8 cellular contexts compared by ENCODE assay signal in the genomic region with DNA sequence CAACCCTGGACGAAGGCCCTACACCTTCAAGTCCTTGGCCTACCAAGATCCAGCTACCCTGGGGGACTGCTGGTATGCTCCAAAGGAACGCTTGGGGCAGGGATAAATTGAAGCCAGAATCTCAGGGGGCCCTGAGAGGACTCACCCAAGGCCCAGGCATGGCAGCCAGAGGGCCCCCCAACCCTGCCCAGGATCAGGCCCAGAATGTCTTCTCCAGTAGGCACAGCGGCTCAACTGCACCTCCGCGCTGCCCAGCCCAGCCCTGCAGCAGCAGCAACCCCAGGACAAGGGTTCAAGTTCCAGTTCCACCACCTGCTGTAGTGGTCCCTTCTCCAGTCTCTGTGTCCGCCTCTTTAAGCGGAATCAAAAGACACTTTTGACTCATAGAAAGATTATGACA. TPM values are rescaled to one million over a fixed set of nuclear protein-coding genes. Genes with fewer than 3 reads are reported as not detected.
A peak's percentile ranks its signal among the peaks of the same experiment; 100 is the strongest.
DNase-seq lines count a peak whose midpoint lies in the region; ATAC-seq and TF ChIP-seq lines count a peak whose summit lies in the region.

No MANE protein-coding gene starts in this region.

- TF ChIP-seq POLR2A in breast epithelium (IDR thresholded peaks at IDR 0.05): no peak
- no peak for TF ChIP-seq POLR2A in prostate gland (IDR thresholded peaks at IDR 0.05)

- TF ChIP-seq CTCF in KMS-11 (conservative IDR thresholded peaks at IDR 0.05; ENCODE audit: low read depth, low read length) (no peak), breast epithelium (IDR thresholded peaks at IDR 0.05) (no peak), nephron (IDR thresholded peaks at IDR 0.05; ENCODE audit: unreplicated experiment in 3 of 3) (no peak), prostate gland (IDR thresholded peaks at IDR 0.05) (no peak)

- intact Hi-C loops in breast epithelium (cut with DNase I; ENCODE audit: low total_unique reads) (loop anchor here (10.0 kb wide), 1 partner anchor 54 kb away; no protein-coding TSS in a partner anchor), prostate gland (cut with DNase I) (loop anchor here (5.0 kb wide), 1 partner anchor 47 kb away; the partner anchor contains the start of gene GLIS2)

- H3K79me2 ChIP-seq in KMS-11 (ENCODE audit: insufficient read depth, low read depth): peaks cover 61% of the 10 kb centered on the region

- no peaks in the 10 kb centered on the region for H3K36me3 Mint-ChIP-seq in CD4-positive, CD25-positive, alpha-beta regulatory T cell
- peaks cover 6% of the 10 kb centered on the region for H3K36me3 Mint-ChIP-seq in nephron (ENCODE audit: low read depth)

- DNase-seq in CD4-positive, CD25-positive, alpha-beta regulatory T cell: no peak
- DNase-seq in breast epithelium (ENCODE audit: low spot score in 2 of 2) (no peak), prostate gland (ENCODE audit: low spot score) (no peak)
- no peak for DNase-seq in stimulated activated CD4-positive, alpha-beta T cell treated with anti-CD3 and anti-CD28 coated beads, Interleukin-2, amount 100 ng/mL, for 48 hours

- no peaks in the 10 kb centered on the region; the same call in 1 of the 2 replicates for H4K20me1 ChIP-seq in KMS-11 (ENCODE audit: insufficient read depth)

- H3K9me3 Mint-ChIP-seq in CD4-positive, CD25-positive, alpha-beta regulatory T cell: peaks cover 0 to 3% (median 0%) of the 10 kb centered on the region in 7 donors
- no peaks in the 10 kb centered on the region for H3K9me3 Mint-ChIP-seq in nephron

- H3K4me3 ChIP-seq in CD4-positive, CD25-positive, alpha-beta regulatory T cell (ENCODE audit: low read depth, low read length): no peak overlapping the region
- no peak overlapping the region for H3K4me3 ChIP-seq in KMS-11 (IDR thresholded peaks at IDR 0.05; ENCODE audit: insufficient read depth, low read depth, low read length)
- H3K4me3 ChIP-seq in breast epithelium: peak overlapping the region in 2 of 3 donors; percentile 87 to 99
- no peak overlapping the region for H3K4me3 ChIP-seq in prostate gland

- H3K9me3 ChIP-seq in CD4-positive, CD25-positive, alpha-beta regulatory T cell (ENCODE audit: control insufficient read depth in 2 of 2, low read length in 2 of 2): no peaks in the 10 kb centered on the region
- H3K9me3 ChIP-seq in breast epithelium (no peaks in the 10 kb centered on the region), prostate gland (no peaks in the 10 kb centered on the region)

- peaks cover 0 to 35% (median 9%) of the 10 kb centered on the region in 4 donors for H3K4me1 Mint-ChIP-seq in CD4-positive, CD25-positive, alpha-beta regulatory T cell
- peaks cover 19% of the 10 kb centered on the region for H3K4me1 Mint-ChIP-seq in nephron

- peak overlapping the region; percentile 88 to 99 (median 92) for H3K4me3 Mint-ChIP-seq in CD4-positive, CD25-positive, alpha-beta regulatory T cell
- H3K4me3 Mint-ChIP-seq in nephron: peak overlapping the region; percentile 90 to 98 (median 94)

- no peaks in the 10 kb centered on the region for H3K36me3 ChIP-seq in CD4-positive, CD25-positive, alpha-beta regulatory T cell (ENCODE audit: control insufficient read depth, insufficient read depth, low read length)
- no peaks in the 10 kb centered on the region for H3K36me3 ChIP-seq in KMS-11 (ENCODE audit: insufficient read depth)
- no peaks in the 10 kb centered on the region for H3K36me3 ChIP-seq in breast epithelium
- no peaks in the 10 kb centered on the region for H3K36me3 ChIP-seq in prostate gland

- ATAC-seq in CD4-positive, CD25-positive, alpha-beta regulatory T cell (ENCODE audit: low read depth in 2 of 2): no peak
- ATAC-seq in GM21360 (IDR thresholded peaks at IDR 0.05; ENCODE audit: unreplicated experiment): no peak
- ATAC-seq in HG02852 (IDR thresholded peaks at IDR 0.05; ENCODE audit: unreplicated experiment): no peak

- H3K4me2 ChIP-seq in KMS-11: peak overlapping the region; percentile 98

- peaks cover 19% of the 10 kb centered on the region for H3K4me1 ChIP-seq in CD4-positive, CD25-positive, alpha-beta regulatory T cell (ENCODE audit: control insufficient read depth, insufficient read depth, low read length, poor library complexity, severe bottlenecking)
- H3K4me1 ChIP-seq in KMS-11 (ENCODE audit: low read depth, poor library complexity, severe bottlenecking): peaks cover 28% of the 10 kb centered on the region
- no peaks in the 10 kb centered on the region for H3K4me1 ChIP-seq in breast epithelium
- peaks cover 3% of the 10 kb centered on the region for H3K4me1 ChIP-seq in prostate gland (replicated peaks)

- no peak overlapping the region for H3K27ac ChIP-seq in CD4-positive, CD25-positive, alpha-beta regulatory T cell (ENCODE audit: insufficient read depth, low read length, poor library complexity, severe bottlenecking)
- peak overlapping the region; percentile 98 for H3K27ac ChIP-seq in KMS-11
- no peak overlapping the region for H3K27ac ChIP-seq in breast epithelium
- H3K27ac ChIP-seq in prostate gland: no peak overlapping the region

- 86% methylated on average over 7 of the region's 7 CpGs for WGBS in prostate gland

- peak overlapping the region; percentile 18; the same call in 1 of the 2 replicates for H2AFZ ChIP-seq in KMS-11 (ENCODE audit: low read depth)

- H3K27me3 Mint-ChIP-seq in CD4-positive, CD25-positive, alpha-beta regulatory T cell: peaks cover 15% of the 10 kb centered on the region
- no peaks in the 10 kb centered on the region for H3K27me3 Mint-ChIP-seq in nephron (ENCODE audit: low read depth)

- peak overlapping the region; percentile 98; the same call in 1 of the 2 replicates for H3K9ac ChIP-seq in KMS-11

- peak overlapping the region in 2 of 3 donors; percentile 45 to 65 for H3K27ac Mint-ChIP-seq in CD4-positive, CD25-positive, alpha-beta regulatory T cell
- H3K27ac Mint-ChIP-seq in nephron: peak overlapping the region; percentile 82 to 99 (median 83)

- no peaks in the 10 kb centered on the region for H3K27me3 ChIP-seq in CD4-positive, CD25-positive, alpha-beta regulatory T cell (ENCODE audit: control insufficient read depth, insufficient read depth, low read length)
- H3K27me3 ChIP-seq in KMS-11 (ENCODE audit: insufficient read depth, low read depth): no peaks in the 10 kb centered on the region
- no peaks in the 10 kb centered on the region for H3K27me3 ChIP-seq in breast epithelium
- no peaks in the 10 kb centered on the region for H3K27me3 ChIP-seq in prostate gland (replicated peaks; ENCODE audit: insufficient read depth)

RNA-seq across cellular contexts. Expression of gene TFAP4, which starts 2.2 kb away (rescaled TPM):
- total RNA-seq in CD4-positive, CD25-positive, alpha-beta regulatory T cell: 11.2 TPM
- polyA plus RNA-seq in CD4-positive, CD25-positive, alpha-beta regulatory T cell: 1 to 10 TPM in 2 of 4 donors, under 1 TPM in 2; 0.64 to 1.3 (median 1.0) TPM
- total RNA-seq in breast epithelium: 1 to 10 TPM; 4.6 to 7.2 (median 6.2) TPM
- 10 to 100 TPM in 1 of 2 donors, 1 to 10 TPM in 1; 9.0 to 12.8 TPM for total RNA-seq in prostate gland

RNA-seq across cellular contexts. Expression of gene SRL, which starts 28.7 kb away (rescaled TPM):
- total RNA-seq in CD4-positive, CD25-positive, alpha-beta regulatory T cell: not detected
- polyA plus RNA-seq in CD4-positive, CD25-positive, alpha-beta regulatory T cell: not detected
- under 1 TPM; 0.32 to 0.98 (median 0.44) TPM for total RNA-seq in breast epithelium
- 1 to 10 TPM; 2.6 to 5.3 TPM for total RNA-seq in prostate gland

RNA-seq across cellular contexts. Expression of gene GLIS2, which starts 45.3 kb away (rescaled TPM):
- not detected for total RNA-seq in CD4-positive, CD25-positive, alpha-beta regulatory T cell
- polyA plus RNA-seq in CD4-positive, CD25-positive, alpha-beta regulatory T cell: under 1 TPM in 1 of 4 donors, not detected in 3; 0.03 TPM
- total RNA-seq in breast epithelium: 1 to 10 TPM in 2 of 3 donors, under 1 TPM in 1; 0.96 to 3.9 (median 1.5) TPM
- total RNA-seq in prostate gland: 10 to 100 TPM in 1 of 2 donors, 1 to 10 TPM in 1; 3.8 to 10.5 TPM

Comparison
In these comparisons a context has a peak if more than half of its experiments do, and no peak if none do; other contexts are left out.
1. H3K4me3 ChIP-seq: peak in breast epithelium (2 of 3); none in CD4-positive, CD25-positive, alpha-beta regulatory T cell (single experiment), KMS-11 (single experiment) and prostate gland (0 of 2).